ENCODE assay signal across 13 cellular contexts in genomic region chr12:50017653-50018052, GRCh38. TPM values are rescaled to one million over a fixed set of nuclear protein-coding genes. Genes with fewer than 3 reads are reported as not detected.
DNase-seq lines count a peak whose midpoint lies in the region; ATAC-seq and TF ChIP-seq lines count a peak whose summit lies in the region.
"Had no signal": no experiment of that assay in that cellular context is flagged by ENCODE, and none has a peak within 500 bp of the region (broad histone marks: within the 10 kb centered on the region; RNA-seq: fewer than 3 reads in every experiment).

No MANE protein-coding gene starts in this region.

- ATAC-seq in GM18858 (IDR thresholded peaks at IDR 0.05; ENCODE audit: unreplicated experiment) = no peak

- no TSS peak for BruUV-seq in A673 (replicated peaks; lab: Mats Ljungman, UMichigan)

- H3K27me3 ChIP-seq in A673 (replicated peaks; ENCODE audit: insufficient read depth, low read depth, low read length, poor library complexity) (no peaks in the 10 kb centered on the region), esophagus muscularis mucosa (no peaks in the 10 kb centered on the region), muscle layer of duodenum (ENCODE audit: low read depth, low read length) (no peaks in the 10 kb centered on the region)
- H3K27me3 ChIP-seq: BE2C had no signal

- no peaks in the 10 kb centered on the region for H3K27me3 Mint-ChIP-seq in endothelial cell (ENCODE audit: unreplicated experiment)

- H3K9me3 ChIP-seq in A673 (ENCODE audit: low read depth, low read length, poor library complexity, severe bottlenecking) = no peaks in the 10 kb centered on the region
- H3K9me3 ChIP-seq in esophagus muscularis mucosa = no peaks in the 10 kb centered on the region
- no peaks in the 10 kb centered on the region for H3K9me3 ChIP-seq in muscle layer of duodenum (ENCODE audit: control insufficient read depth in 1 of 2, low read length in 2 of 2)
- H3K9me3 ChIP-seq: BE2C had no signal

- no peaks in the 10 kb centered on the region for H3K9me3 Mint-ChIP-seq in endothelial cell (ENCODE audit: unreplicated experiment)

- no peak for DNase-seq in A673 (ENCODE audit: low spot score)
- peak; percentile 56 for DNase-seq in NB4 (ENCODE audit: low read depth)
- no peak for DNase-seq in esophagus muscularis mucosa (ENCODE audit: extremely low spot score)
- no peak for DNase-seq in HuH-7.5 (ENCODE audit: low spot score)
- DNase-seq in endothelial cell (ENCODE audit: low spot score) = no peak
- DNase-seq in NCI-H1417 treated with DMSO at 0.1 percent for 48 hours (lab: John Stamatoyannopoulos, UW) = no peak
- DNase-seq: BE2C; Karpas-422; stimulated activated CD4-positive, alpha-beta T cell treated with anti-CD3 and anti-CD28 coated beads, Interleukin-12 subunit alpha, Interleukin-12 subunit beta, amount 100 ng/mL, for 4 hours; WERI-Rb-1 had no signal

- 76% methylated on average over 6 of the region's 6 CpGs for WGBS in esophagus muscularis mucosa

- peaks cover 26% of the 10 kb centered on the region for H3K4me1 ChIP-seq in A673 (ENCODE audit: insufficient read depth, low read length, poor library complexity, severe bottlenecking)
- peaks cover 12 to 36% (median 24%) of the 10 kb centered on the region in 4 donors for H3K4me1 ChIP-seq in esophagus muscularis mucosa
- peaks cover 0 to 17% of the 10 kb centered on the region in 2 donors for H3K4me1 ChIP-seq in muscle layer of duodenum (ENCODE audit: control insufficient read depth in 1 of 2, insufficient read depth in 2 of 2, low read length in 2 of 2)

- TF ChIP-seq POLR2A in NB4 (IDR thresholded peaks at IDR 0.05; ENCODE audit: extremely low read depth, insufficient read length) (no peak), esophagus muscularis mucosa (IDR thresholded peaks at IDR 0.05; ENCODE audit: low read depth) (no peak)

- H3K36me3 ChIP-seq in A673 (ENCODE audit: insufficient read depth, low read length, poor library complexity, severe bottlenecking) (peaks cover 38% of the 10 kb centered on the region), esophagus muscularis mucosa (peaks cover 0 to 7% (median 2%) of the 10 kb centered on the region in 4 donors), muscle layer of duodenum (ENCODE audit: control insufficient read depth in 1 of 2, insufficient read depth in 2 of 2, low read length in 2 of 2) (no peaks in the 10 kb centered on the region)

- peaks cover 9% of the 10 kb centered on the region for H3K4me1 Mint-ChIP-seq in endothelial cell (ENCODE audit: unreplicated experiment)

- H3K36me3 Mint-ChIP-seq in endothelial cell (ENCODE audit: low read depth, unreplicated experiment) = no peaks in the 10 kb centered on the region

- TF ChIP-seq EP300 in esophagus muscularis mucosa (IDR thresholded peaks at IDR 0.05) = no peak

- intact Hi-C loops in A673 (cut with micrococcal nuclease; ENCODE audit: unreplicated experiment) (no loop called here), esophagus muscularis mucosa (cut with DNase I) (no loop called here)

- H3K27ac Mint-ChIP-seq in endothelial cell (ENCODE audit: unreplicated experiment) = no peak overlapping the region

- no peak overlapping the region for H3K4me3 Mint-ChIP-seq in endothelial cell (ENCODE audit: unreplicated experiment)

- CTCF ChIA-PET in A673 (lab: Charles Lee) = no interaction called here

- H3K27ac ChIP-seq in A673 (ENCODE audit: low read depth, low read length, poor library complexity, severe bottlenecking) (peak overlapping the region; percentile 52), esophagus muscularis mucosa (replicated peaks in 1 of 4) (peak overlapping the region; percentile 62 to 76 (median 68)), muscle layer of duodenum (ENCODE audit: low read length) (peak overlapping the region; percentile 84)
- H3K27ac ChIP-seq: WERI-Rb-1 had no signal

- TF ChIP-seq CTCF in A673 (conservative IDR thresholded peaks at IDR 0.05; ENCODE audit: low read depth, low read length) = no peak
- TF ChIP-seq CTCF in NB4 (IDR thresholded peaks at IDR 0.05; ENCODE audit: low read depth, low read length) = no peak
- no peak for TF ChIP-seq CTCF in esophagus muscularis mucosa (IDR thresholded peaks at IDR 0.05)
- no peak for TF ChIP-seq CTCF in endothelial cell (IDR thresholded peaks at IDR 0.05; ENCODE audit: unreplicated experiment)

- H3K4me3 ChIP-seq in A673 (ENCODE audit: low read depth, low read length, poor library complexity, severe bottlenecking) = no peak overlapping the region
- no peak overlapping the region for H3K4me3 ChIP-seq in NB4 (ENCODE audit: low read depth, low read length)
- H3K4me3 ChIP-seq in esophagus muscularis mucosa = no peak overlapping the region
- H3K4me3 ChIP-seq in muscle layer of duodenum (ENCODE audit: low read depth in 1 of 2, low read length in 2 of 2) = no peak overlapping the region

- POLR2A ChIA-PET in A673 (lab: Charles Lee; ENCODE audit: low non-redundant PET) = no interaction called here

RNA-seq across cellular contexts. Expression of gene RACGAP1, which starts 7.6 kb away (rescaled TPM):
- 173 and 179 TPM in 2 replicates for total RNA-seq in A673 (2021)
- 10 to 100 TPM; 10.5 to 13.3 (median 11.4) TPM for total RNA-seq in esophagus muscularis mucosa
- total RNA-seq in endothelial cell (ENCODE audit: unreplicated experiment) = 19.5 TPM

RNA-seq across cellular contexts. Expression of gene ASIC1, which starts 39.7 kb away (rescaled TPM):
- total RNA-seq in A673 (2021) (2.7 and 5.5 TPM in 2 replicates), esophagus muscularis mucosa (1 to 10 TPM in 3 of 4 donors, under 1 TPM in 1; 0.66 to 5.6 (median 2.9) TPM), endothelial cell (ENCODE audit: unreplicated experiment) (1.9 TPM)

RNA-seq across cellular contexts. Expression of gene AQP6, which starts 44.9 kb away (rescaled TPM):
- total RNA-seq in A673 (2021) (not detected in 2 replicates), esophagus muscularis mucosa (under 1 TPM in 1 of 4 donors, not detected in 3; 0.11 TPM), endothelial cell (ENCODE audit: unreplicated experiment) (not detected)
- total RNA-seq: myocyte had no signal

RNA-seq across cellular contexts. Expression of gene AQP5, which starts 56.0 kb away (rescaled TPM):
- total RNA-seq in A673 (2021) (not detected in 2 replicates), esophagus muscularis mucosa (under 1 TPM in 1 of 4 donors, not detected in 3; 0.83 TPM), endothelial cell (ENCODE audit: unreplicated experiment) (0.26 TPM)
- total RNA-seq: myocyte had no signal
